ENCODE assay signal across 19 cellular contexts in genomic region chr3:16143870-16144568, GRCh38. TPM values are rescaled to one million over a fixed set of nuclear protein-coding genes. Genes with fewer than 3 reads are reported as not detected.
A peak's percentile ranks its signal among the peaks of the same experiment; 100 is the strongest.
DNase-seq lines count a peak whose midpoint lies in the region; ATAC-seq lines count a peak whose summit lies in the region.
"Had no signal": no experiment of that assay in that cellular context is flagged by ENCODE, and none has a peak within 500 bp of the region (broad histone marks: within the 10 kb centered on the region; RNA-seq: fewer than 3 reads in every experiment).

No MANE protein-coding gene starts in this region.

- ATAC-seq in HG02970 (IDR thresholded peaks at IDR 0.05; ENCODE audit: low FRiP score, unreplicated experiment) (no peak), GM18502 (IDR thresholded peaks at IDR 0.05; ENCODE audit: poor library complexity, unreplicated experiment) (no peak)
- ATAC-seq: HCT116 had no signal

- H3K9ac ChIP-seq in HUES6 (ENCODE audit: low read length) = peak overlapping the region; percentile 5
- H3K9ac ChIP-seq: GM23248, KMS-11 had no signal

- H3K27me3 ChIP-seq in HUES6 (ENCODE audit: control insufficient read depth, insufficient read depth, low read length) = peaks cover 41% of the 10 kb centered on the region; the same call in 1 of the 2 replicates
- H3K27me3 ChIP-seq: BE2C, MG63 had no signal

- no peak overlapping the region for H3K27ac ChIP-seq in HUES6 (ENCODE audit: low read depth, low read length)
- H3K27ac ChIP-seq: GM23248, KMS-11 had no signal

- DNase-seq in NCI-H446 treated with DMSO at 0.1 percent for 48 hours (lab: John Stamatoyannopoulos, UW) (peak; percentile 75), glomerular visceral epithelial cell (ENCODE audit: extremely low spot score) (peak; percentile 83), ureter (ENCODE audit: low spot score) (no peak), OCI-M1 (lab: John Stamatoyannopoulos, UW) (no peak)
- DNase-seq: BE2C; CD4-positive, alpha-beta T cell; DMS79; GM23248; MG63; NCI-H1092; NCI-H146; NCI-H2081 treated with DMSO at 0.1 percent for 48 hours; NCI-H526 treated with DMSO at 0.1 percent for 48 hours had no signal

- H3K4me1 ChIP-seq in HUES6 (ENCODE audit: control insufficient read depth, insufficient read depth, low read length) = peaks cover 18% of the 10 kb centered on the region; the same call in 1 of the 2 replicates
- H3K4me1 ChIP-seq: BE2C had no signal

- H3K36me3 ChIP-seq in HUES6 (ENCODE audit: control insufficient read depth, insufficient read depth, low read length) = no peaks in the 10 kb centered on the region
- H3K36me3 ChIP-seq: BE2C, MG63 had no signal

- H3K9me3 ChIP-seq in HUES6 (ENCODE audit: control insufficient read depth, insufficient read depth, low read depth, low read length) = peaks cover 4% of the 10 kb centered on the region; the same call in 1 of the 2 replicates
- H3K9me3 ChIP-seq: BE2C, MG63 had no signal

- no peak overlapping the region; the same call in 1 of the 2 replicates for H3K4me3 ChIP-seq in HUES6 (ENCODE audit: low read depth, low read length)
- H3K4me3 ChIP-seq: GM23248, MG63 had no signal

RNA-seq across cellular contexts. Expression of gene GALNT15, which starts 30.5 kb away (rescaled TPM):
- 15.5 TPM for total RNA-seq in ureter
- total RNA-seq: CD4-positive, alpha-beta T cell; G401 had no signal

Comparison
In these comparisons a context has a peak if more than half of its experiments do, and no peak if none do; other contexts are left out.
1. DNase-seq: peak in NCI-H446 treated with DMSO at 0.1 percent for 48 hours (single experiment) and glomerular visceral epithelial cell (single experiment); none in ureter (single experiment) and OCI-M1 (single experiment).